In the genomic region with DNA sequence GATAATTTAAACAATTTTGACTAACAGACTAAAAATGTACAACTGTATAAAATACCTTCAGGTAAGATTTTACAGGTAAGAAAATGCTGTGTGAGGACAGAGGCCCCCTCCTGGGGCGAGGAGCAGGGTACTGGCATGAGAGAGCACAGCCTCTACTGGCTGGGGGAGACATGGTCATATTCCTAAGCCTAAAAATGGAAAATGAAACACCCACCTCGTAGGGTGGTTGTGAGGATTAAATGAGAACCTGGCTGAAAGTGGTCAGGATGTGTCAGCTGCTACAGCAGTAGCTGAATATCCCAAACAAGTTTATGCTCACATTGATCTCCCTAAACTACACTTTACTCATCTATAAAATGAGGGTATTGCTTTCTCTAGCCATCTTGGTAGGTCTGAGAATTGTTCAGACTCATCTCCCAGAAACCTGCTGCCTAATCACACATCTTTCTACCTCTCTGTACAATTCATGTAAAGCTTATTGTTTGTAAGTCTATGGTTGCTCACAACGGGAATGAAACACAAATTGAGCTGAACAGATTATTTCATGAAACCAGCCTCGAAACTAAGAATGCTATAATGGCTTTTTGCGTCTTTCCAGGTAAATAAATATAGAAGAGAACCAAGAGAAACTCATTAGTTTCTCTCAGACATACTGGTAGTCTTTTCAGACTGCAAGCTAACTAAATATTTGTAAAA, we compare ENCODE assay signal across 19 cellular contexts.
DNase-seq lines count a peak whose midpoint lies in the region; ATAC-seq and TF ChIP-seq lines count a peak whose summit lies in the region.
"Had no signal": no experiment of that assay in that cellular context is flagged by ENCODE, and none has a peak within 500 bp of the region (broad histone marks: within the 10 kb centered on the region; RNA-seq: fewer than 3 reads in every experiment).

No MANE protein-coding gene starts in this region.

- peaks cover 3% of the 10 kb centered on the region for H3K36me3 Mint-ChIP-seq in progenitor cell of endocrine pancreas (ENCODE audit: insufficient read depth)
- peaks cover 10% of the 10 kb centered on the region for H3K36me3 Mint-ChIP-seq in nephron progenitor cell (ENCODE audit: low read depth)
- H3K36me3 Mint-ChIP-seq: CD8-positive, alpha-beta memory T cell; IgD-negative memory B cell had no signal

- H3K27me3 Mint-ChIP-seq in progenitor cell of endocrine pancreas (no peaks in the 10 kb centered on the region), nephron progenitor cell (ENCODE audit: low read depth, poor library complexity) (no peaks in the 10 kb centered on the region)

- DNase-seq in progenitor cell of endocrine pancreas (ENCODE audit: low spot score, unreplicated experiment) (no peak), nephron progenitor cell (no peak), right atrium auricular region (ENCODE audit: low spot score) (no peak), mesenteric fat pad (ENCODE audit: low spot score) (no peak)
- no peak for DNase-seq in stimulated activated naive CD8-positive, alpha-beta T cell treated with anti-CD3 and anti-CD28 coated beads, Interleukin-15, Interleukin-2, amounts not matched to agents 100 U/mL and 50 U/mL, for 24 hours
- DNase-seq: C1 segment of cervical spinal cord; CD8-positive, alpha-beta memory T cell; DMS53; EL; NCI-H1092 treated with DMSO at 0.1 percent for 48 hours; NCI-H2081 treated with DMSO at 0.1 percent for 48 hours; NCI-H510A; NCI-H748 treated with DMSO at 0.1 percent for 48 hours; OCI-M1; Right ventricle myocardium superior had no signal

- H3K9me3 ChIP-seq in right atrium auricular region, result no peaks in the 10 kb centered on the region

- ATAC-seq in GM19351 (IDR thresholded peaks at IDR 0.05; ENCODE audit: unreplicated experiment) (peak; percentile 56), HG03520 (IDR thresholded peaks at IDR 0.05; ENCODE audit: unreplicated experiment) (peak; percentile 48)
- no peak for ATAC-seq in stimulated activated naive CD8-positive, alpha-beta T cell treated with anti-CD3 and anti-CD28 coated beads, Interleukin-15, Interleukin-2, amounts not matched to agents 100 U/mL and 50 U/mL, for 24 hours

- H3K9me3 Mint-ChIP-seq in progenitor cell of endocrine pancreas (ENCODE audit: low read depth), result no peaks in the 10 kb centered on the region
- no peaks in the 10 kb centered on the region for H3K9me3 Mint-ChIP-seq in nephron progenitor cell
- H3K9me3 Mint-ChIP-seq: CD8-positive, alpha-beta memory T cell; IgD-negative memory B cell had no signal

- H3K27ac Mint-ChIP-seq in progenitor cell of endocrine pancreas (peak overlapping the region; percentile 14), nephron progenitor cell (no peak overlapping the region)
- H3K27ac Mint-ChIP-seq: CD8-positive, alpha-beta memory T cell; IgD-negative memory B cell had no signal

- H3K4me1 ChIP-seq in right atrium auricular region, result no peaks in the 10 kb centered on the region

- H3K4me1 Mint-ChIP-seq in progenitor cell of endocrine pancreas (ENCODE audit: low read depth), result peaks cover 18% of the 10 kb centered on the region
- peaks cover 5% of the 10 kb centered on the region for H3K4me1 Mint-ChIP-seq in nephron progenitor cell
- H3K4me1 Mint-ChIP-seq: CD8-positive, alpha-beta memory T cell; IgD-negative memory B cell had no signal

- H3K27me3 ChIP-seq in right atrium auricular region, result no peaks in the 10 kb centered on the region

- no peak overlapping the region for H3K27ac ChIP-seq in right atrium auricular region
- H3K27ac ChIP-seq: SK-N-MC had no signal

- TF ChIP-seq CTCF in progenitor cell of endocrine pancreas (IDR thresholded peaks at IDR 0.05; ENCODE audit: unreplicated experiment) (no peak), nephron progenitor cell (IDR thresholded peaks at IDR 0.05) (no peak), right atrium auricular region (IDR thresholded peaks at IDR 0.05) (no peak)

- H3K4me3 Mint-ChIP-seq in progenitor cell of endocrine pancreas (ENCODE audit: low read depth) (no peak overlapping the region), nephron progenitor cell (no peak overlapping the region)
- H3K4me3 Mint-ChIP-seq: CD8-positive, alpha-beta memory T cell; IgD-negative memory B cell had no signal

- H3K36me3 ChIP-seq in right atrium auricular region, result peaks cover 5% of the 10 kb centered on the region

- H3K4me3 ChIP-seq in right atrium auricular region, result no peak overlapping the region
- H3K4me3 ChIP-seq: SK-N-MC had no signal
